Comparison of ENCODE assay signal across 1 cellular context in genomic region chr5:135448071-135448704, GRCh38.
TF ChIP-seq lines count a peak whose summit lies in the region.

No MANE protein-coding gene starts in this region.

TF ChIP-seq in H1, 55 proteins besides CTCF, POLR2A, EP300 and RAD21:
- TF ChIP-seq JUND (IDR thresholded peaks at IDR 0.05; ENCODE audit: low read length) (peak; percentile 64; the same call in 1 of the 2 replicates), ATF2 (IDR thresholded peaks at IDR 0.05; ENCODE audit: low read length) (no peak)
